1 cellular context compared by ENCODE assay signal in genomic region chr20:17961600-17961965, GRCh38.
TF ChIP-seq lines count a peak whose summit lies in the region.

No MANE protein-coding gene starts in this region.

TF ChIP-seq in HCT116, 20 proteins besides CTCF, POLR2A, EP300 and RAD21 (continued from another document):
- TF ChIP-seq CEBPB (IDR thresholded peaks at IDR 0.05; ENCODE audit: low read depth) (no peak), SRF (IDR thresholded peaks at IDR 0.05; ENCODE audit: low read depth) (no peak), POLR2AphosphoS5 (IDR thresholded peaks at IDR 0.05; ENCODE audit: low read depth, low read length) (no peak), EZH2phosphoT487 (IDR thresholded peaks at IDR 0.05; ENCODE audit: borderline replicate concordance) (no peak), ATF3 (IDR thresholded peaks at IDR 0.05) (no peak)
